1 cellular context compared by ENCODE assay signal in genomic region chr15:87200149-87200548, GRCh38.
TF ChIP-seq lines count a peak whose summit lies in the region.

No MANE protein-coding gene starts in this region.

TF ChIP-seq in H1, 55 proteins besides CTCF, POLR2A, EP300 and RAD21 (continued from another document):
- TF ChIP-seq, protein P1, sequence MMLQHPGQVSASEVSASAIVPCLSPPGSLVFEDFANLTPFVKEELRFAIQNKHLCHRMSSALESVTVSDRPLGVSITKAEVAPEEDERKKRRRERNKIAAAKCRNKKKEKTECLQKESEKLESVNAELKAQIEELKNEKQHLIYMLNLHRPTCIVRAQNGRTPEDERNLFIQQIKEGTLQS (IDR thresholded peaks at IDR 0.05; ENCODE audit: insufficient read depth, low read depth, low read length): no peak
- TF ChIP-seq CHD1 (IDR thresholded peaks at IDR 0.05; ENCODE audit: low read depth, low read length): no peak
- TF ChIP-seq NRF1 (IDR thresholded peaks at IDR 0.05; ENCODE audit: low read depth, low read length): no peak
- TF ChIP-seq KDM4A (IDR thresholded peaks at IDR 0.05; ENCODE audit: low read depth, low read length, severe bottlenecking): no peak
- TF ChIP-seq BACH1 (IDR thresholded peaks at IDR 0.05; ENCODE audit: low read length): no peak
- TF ChIP-seq POU5F1 (IDR thresholded peaks at IDR 0.05; ENCODE audit: low read depth, low read length): no peak
TF ChIP-seq in H1: peak in this region for 0.
